ENCODE assay signal across 7 cellular contexts in the genomic region with DNA sequence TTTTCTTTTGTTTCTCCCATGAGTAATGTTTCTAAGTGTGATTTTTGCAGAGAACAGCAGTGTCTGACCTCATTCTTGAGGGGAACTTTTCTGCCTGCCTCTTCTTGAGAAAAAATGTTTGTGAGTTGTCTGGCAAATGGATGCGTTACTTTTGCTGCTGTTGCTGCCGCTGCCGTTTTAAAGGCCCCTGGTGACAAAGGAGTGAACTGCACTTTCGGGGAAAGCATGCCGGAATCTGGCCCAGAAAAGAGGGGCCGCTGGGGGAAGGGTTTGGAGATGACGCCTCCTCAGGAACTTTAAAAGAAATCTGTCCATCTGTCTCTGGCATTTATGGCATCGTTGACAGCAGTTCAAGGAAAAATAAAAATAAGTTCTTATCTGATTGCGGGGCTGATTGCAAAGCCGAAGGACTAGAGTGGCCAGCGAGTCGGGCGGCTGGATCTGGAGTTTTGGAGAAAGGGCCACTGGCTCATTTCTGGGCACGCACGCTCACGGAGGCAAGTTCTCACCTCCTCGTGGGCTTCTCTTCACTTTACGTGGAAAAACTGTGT. TPM values are rescaled to one million over a fixed set of nuclear protein-coding genes. Genes with fewer than 3 reads are reported as not detected.
DNase-seq lines count a peak whose midpoint lies in the region; ATAC-seq, FAIRE-seq and TF ChIP-seq lines count a peak whose summit lies in the region.

No MANE protein-coding gene starts in this region.

- no peak overlapping the region for H3K9ac ChIP-seq in kidney (ENCODE audit: low read length in 2 of 2)
- peak overlapping the region in 1 of 5 donors; percentile 71 for H3K9ac ChIP-seq in subcutaneous abdominal adipose tissue (ENCODE audit: low read length in 5 of 5)

- in situ Hi-C loops in astrocyte of the cerebellum (cut with HindIII; ENCODE audit: low sequenced_read_pairs): no loop called here
- in situ Hi-C loops in GM13976 (cut with MboI; ENCODE audit: low sequenced_read_pairs, unreplicated experiment): no loop called here

- no peaks in the 10 kb centered on the region for H3K9me3 ChIP-seq in OCI-LY7 (ENCODE audit: low read length)
- no peaks in the 10 kb centered on the region for H3K9me3 ChIP-seq in kidney (ENCODE audit: control insufficient read depth in 1 of 2, low read length in 2 of 2)
- H3K9me3 ChIP-seq in subcutaneous abdominal adipose tissue (ENCODE audit: control insufficient read depth in 5 of 5, low read length in 5 of 5): no peaks in the 10 kb centered on the region

- H3K27me3 ChIP-seq in subcutaneous abdominal adipose tissue (ENCODE audit: control insufficient read depth in 5 of 5, insufficient read depth in 4 of 5, low read length in 5 of 5): no peaks in the 10 kb centered on the region

- BruUV-seq in OCI-LY7 (replicated peaks; lab: Mats Ljungman, UMichigan): no TSS peak

- H3K79me2 ChIP-seq in OCI-LY7 (ENCODE audit: insufficient read depth, low read depth, low read length): no peaks in the 10 kb centered on the region

- H4K20me1 ChIP-seq in OCI-LY7 (ENCODE audit: insufficient read depth, low read length): no peaks in the 10 kb centered on the region

- H2AFZ ChIP-seq in OCI-LY7 (ENCODE audit: low read length): no peak overlapping the region

- H3K27ac ChIP-seq in OCI-LY7 (ENCODE audit: low read depth, low read length, poor library complexity, severe bottlenecking): no peak overlapping the region
- no peak overlapping the region for H3K27ac ChIP-seq in kidney (ENCODE audit: low read depth in 2 of 2, low read length in 2 of 2)
- peak overlapping the region; percentile 78 for H3K27ac ChIP-seq in subcutaneous abdominal adipose tissue (ENCODE audit: low read depth, low read length)

- intact Hi-C loops in OCI-LY7 (cut with micrococcal nuclease; ENCODE audit: unreplicated experiment): no loop called here
- intact Hi-C loops in kidney (cut with DNase I): no loop called here

- H3K4me2 ChIP-seq in OCI-LY7 (ENCODE audit: low read length): no peak overlapping the region

- POLR2A ChIA-PET in OCI-LY7 (lab: Charles Lee): no interaction called here

- no peaks in the 10 kb centered on the region for H3K9me2 ChIP-seq in OCI-LY7 (ENCODE audit: insufficient read depth, low read length)

- TF ChIP-seq CTCF in GM12865 (IDR thresholded peaks at IDR 0.05; ENCODE audit: insufficient read depth, low read depth, low read length, missing control alignments) (peak; percentile 27), OCI-LY7 (conservative IDR thresholded peaks at IDR 0.05; ENCODE audit: low read length) (peak; percentile 69), astrocyte of the cerebellum (IDR thresholded peaks at IDR 0.05; ENCODE audit: low read depth, low read length, missing control alignments) (peak; percentile 85), kidney (IDR thresholded peaks at IDR 0.05; ENCODE audit: borderline replicate concordance, extremely low read depth, insufficient read depth) (peak; percentile 34), GM13976 (IDR thresholded peaks at IDR 0.05; ENCODE audit: borderline replicate concordance, control extremely low read depth, extremely low read depth, insufficient read depth, missing control alignments) (no peak)

- H3K36me3 ChIP-seq in OCI-LY7 (ENCODE audit: insufficient read depth, low read length): no peaks in the 10 kb centered on the region
- peaks cover 16 to 30% of the 10 kb centered on the region in 2 donors for H3K36me3 ChIP-seq in kidney (ENCODE audit: control insufficient read depth in 1 of 2, insufficient read depth in 2 of 2, low read length in 2 of 2)
- peaks cover 0 to 20% (median 18%) of the 10 kb centered on the region in 5 donors for H3K36me3 ChIP-seq in subcutaneous abdominal adipose tissue (ENCODE audit: control insufficient read depth in 5 of 5, insufficient read depth in 5 of 5, low read length in 5 of 5)

- H3K4me1 ChIP-seq in OCI-LY7 (ENCODE audit: insufficient read depth, low read length, poor library complexity, severe bottlenecking): peaks cover 20% of the 10 kb centered on the region
- peaks cover 39 to 50% of the 10 kb centered on the region in 2 donors for H3K4me1 ChIP-seq in kidney (ENCODE audit: control insufficient read depth in 1 of 2, insufficient read depth in 1 of 2, low read depth in 1 of 2, low read length in 2 of 2)
- peaks cover 35 to 98% (median 94%) of the 10 kb centered on the region in 5 donors for H3K4me1 ChIP-seq in subcutaneous abdominal adipose tissue (ENCODE audit: control insufficient read depth in 5 of 5, insufficient read depth in 5 of 5, low read length in 5 of 5)

- CTCF ChIA-PET in OCI-LY7 (lab: Charles Lee; ENCODE audit: unreplicated experiment): no interaction called here

- DNase-seq in GM12865 (ENCODE audit: low read depth) (no peak), OCI-LY7 (ENCODE audit: low spot score) (peak; percentile 29), astrocyte of the cerebellum (ENCODE audit: low read depth) (peak; percentile 53), kidney (no peak), GM13976 (ENCODE audit: low spot score) (no peak)

- FAIRE-seq in kidney (lab: Jason Lieb, UNC): no peak

- no peak for ATAC-seq in HG02571 (IDR thresholded peaks at IDR 0.05; ENCODE audit: unreplicated experiment)

- H3K4me3 ChIP-seq in GM12865 (ENCODE audit: low read depth, low read length) (no peak overlapping the region), OCI-LY7 (ENCODE audit: low read depth, low read length, poor library complexity, severe bottlenecking) (no peak overlapping the region), astrocyte of the cerebellum (ENCODE audit: low read depth, low read length) (no peak overlapping the region), kidney (ENCODE audit: low read length in 2 of 2) (no peak overlapping the region), subcutaneous abdominal adipose tissue (ENCODE audit: low read depth in 1 of 5, low read length in 5 of 5) (peak overlapping the region in 4 of 5 donors; percentile 6 to 27 (median 20))

RNA-seq across cellular contexts. Expression of gene ZBTB16, which starts 16.5 kb away (rescaled TPM):
- 0.03 TPM in 1 of 2 replicates, not detected in the other for total RNA-seq in OCI-LY7 (2014; rRNA removed; shearing (Covaris generic))
- total RNA-seq in OCI-LY7 (2022): not detected in 2 replicates
- 126 TPM for total RNA-seq in kidney
- polyA plus RNA-seq in kidney (ENCODE audit: insufficient read depth, low read depth, low replicate concordance): 2.5 TPM

Comparison
In these comparisons a context has a peak if more than half of its experiments do, and no peak if none do; other contexts are left out.
1. DNase-seq: peak in OCI-LY7 (single experiment) and astrocyte of the cerebellum (single experiment); none in GM12865 (single experiment), kidney (single experiment) and GM13976 (single experiment).
2. H3K4me3 ChIP-seq: peak in subcutaneous abdominal adipose tissue (4 of 5); none in GM12865 (single experiment), OCI-LY7 (single experiment), astrocyte of the cerebellum (single experiment) and kidney (0 of 2).
3. RNA of gene ZBTB16, which starts 16.5 kb away (total RNA-seq): 126 TPM in kidney (single experiment); 0.03 TPM in OCI-LY7; every median in the first group is over 100 times any median in the second.